22 cellular contexts compared by ENCODE assay signal in the genomic region with DNA sequence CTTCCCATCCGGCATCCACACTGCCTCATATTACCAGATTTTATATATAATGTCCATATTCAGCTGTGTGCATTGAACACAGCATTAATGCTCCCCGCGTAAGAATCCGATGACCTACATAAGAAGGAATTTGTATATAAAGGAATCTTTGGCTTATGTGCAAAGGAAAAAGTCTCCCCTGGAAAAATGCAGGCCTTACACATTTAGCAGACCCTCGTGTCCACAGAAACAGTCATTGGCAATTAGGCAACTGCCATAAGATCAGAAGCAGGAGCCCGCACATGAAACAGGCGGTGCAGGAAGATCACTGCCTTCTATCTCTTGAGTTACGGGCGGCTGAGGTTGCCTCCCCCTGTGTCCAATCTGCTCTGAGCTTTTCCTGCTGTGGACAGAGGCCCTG.
DNase-seq lines count a peak whose midpoint lies in the region; ATAC-seq and TF ChIP-seq lines count a peak whose summit lies in the region.
"Had no signal": no experiment of that assay in that cellular context is flagged by ENCODE, and none has a peak within 500 bp of the region (broad histone marks: within the 10 kb centered on the region; RNA-seq: fewer than 3 reads in every experiment).

No MANE protein-coding gene starts in this region.

- H2BK15ac ChIP-seq in mesenchymal stem cell (ENCODE audit: low read depth, poor library complexity, severe bottlenecking), result no peak overlapping the region

- H3K18ac ChIP-seq in mesenchymal stem cell (ENCODE audit: low read depth in 1 of 2, low read length in 2 of 2), result no peak overlapping the region

- H2BK5ac ChIP-seq in mesenchymal stem cell (ENCODE audit: low read depth, low read length, poor library complexity, severe bottlenecking), result no peak overlapping the region

- 19 to 20% methylated on average over 9 of the region's 9 CpGs for WGBS in GM23248 (ENCODE audit: low coverage in 1 of 2, low lambda C conversion rate in 2 of 2, missing lambda C conversion rate in 2 of 2), 2 experiments
- WGBS in mesenchymal stem cell, result 71% methylated on average over 5 of the region's 9 CpGs

- H2BK12ac ChIP-seq in mesenchymal stem cell (ENCODE audit: low read length in 2 of 2), result no peak overlapping the region

- no peaks in the 10 kb centered on the region for H4K20me1 ChIP-seq in GM23248 (ENCODE audit: insufficient read depth)
- H4K20me1 ChIP-seq in PC-3 (ENCODE audit: low read length), result no peaks in the 10 kb centered on the region
- H4K20me1 ChIP-seq: BLaER1 had no signal

- H4K91ac ChIP-seq in mesenchymal stem cell (ENCODE audit: low read length), result no peak overlapping the region

- H3K27me3 ChIP-seq in GM23248 (replicated peaks; ENCODE audit: insufficient read depth) (no peaks in the 10 kb centered on the region; the same call in 1 of the 2 replicates), mesenchymal stem cell (ENCODE audit: control insufficient read depth in 1 of 2, insufficient read depth in 1 of 2, low read length in 2 of 2) (peaks cover 0 to 7% of the 10 kb centered on the region in 2 experiments), PC-3 (ENCODE audit: low read length) (no peaks in the 10 kb centered on the region)
- H3K27me3 ChIP-seq: BLaER1, heart left ventricle, uterus had no signal

- no peak overlapping the region for H4K8ac ChIP-seq in mesenchymal stem cell (ENCODE audit: low read length)

- TF ChIP-seq CTCF in AG04449 (IDR thresholded peaks at IDR 0.05; ENCODE audit: insufficient read depth, low read length, missing control alignments), result no peak
- TF ChIP-seq CTCF in choroid plexus epithelial cell (conservative IDR thresholded peaks at IDR 0.05; ENCODE audit: low read depth, low read length), result no peak
- TF ChIP-seq CTCF in PC-3 (conservative IDR thresholded peaks at IDR 0.05; ENCODE audit: low read depth, low read length), result no peak

- intact Hi-C loops in PC-3 (cut with micrococcal nuclease), result no loop called here

- peak; percentile 24 for DNase-seq in AG04449 (ENCODE audit: low read depth, low spot score)
- DNase-seq in GM23248, result peak; percentile 3
- peak; percentile 15 for DNase-seq in choroid plexus epithelial cell (ENCODE audit: low read depth)
- peak; percentile 19 for DNase-seq in mesenchymal stem cell
- no peak for DNase-seq in activated T-cell treated with anti-CD3 and anti-CD28 coated beads for 4 hours
- DNase-seq in NK-92 (lab: John Stamatoyannopoulos, UW; ENCODE audit: unreplicated experiment), result no peak
- no peak for DNase-seq in A172 (ENCODE audit: low spot score)
- no peak for DNase-seq in PC-3
- DNase-seq: 8988T; activated CD8-positive, alpha-beta T cell treated with anti-CD3 and anti-CD28 coated beads for 36 hours; heart left ventricle; Kasumi-1; mesendoderm; MV-4-11; NCI-H1436 treated with DMSO at 0.1 percent for 48 hours; NCI-H748 treated with DMSO at 0.1 percent for 48 hours; occipital lobe; stimulated activated naive CD8-positive, alpha-beta T cell treated with anti-CD3 and anti-CD28 coated beads, Interleukin-15, amount 100 ng/mL, for 72 hours; uterus had no signal

- CTCF ChIA-PET in AG04449 (lab: Yijun Ruan, JAX) (interaction anchor here (1.6 kb wide), 1 partner anchor 400 kb away, joined by 3 read pairs; no protein-coding TSS in a partner anchor), PC-3 (lab: Charles Lee) (no interaction called here)

- no peak overlapping the region for H3K23ac ChIP-seq in mesenchymal stem cell (ENCODE audit: low read length in 2 of 2)

- H3K9me2 ChIP-seq in GM23248 (ENCODE audit: insufficient read depth) (no peaks in the 10 kb centered on the region), PC-3 (replicated peaks; ENCODE audit: low read length) (0 out of 2 replicates have a peak, but pooled peaks cover 4% of the 10 kb centered on the region)

- H3K14ac ChIP-seq in mesenchymal stem cell (ENCODE audit: low read length in 2 of 2), result no peak overlapping the region

- no peak overlapping the region for H3K4ac ChIP-seq in mesenchymal stem cell (ENCODE audit: low read depth in 1 of 2, low read length in 2 of 2)

- H3K4me2 ChIP-seq in GM23248 (ENCODE audit: unreplicated experiment) (no peak overlapping the region), mesenchymal stem cell (ENCODE audit: low read length, poor library complexity, severe bottlenecking) (no peak overlapping the region), PC-3 (ENCODE audit: low read length) (no peak overlapping the region)
- H3K4me2 ChIP-seq: BLaER1 had no signal

- no peaks in the 10 kb centered on the region for H3K36me3 ChIP-seq in GM23248 (ENCODE audit: low read depth)
- no peaks in the 10 kb centered on the region for H3K36me3 ChIP-seq in mesenchymal stem cell (ENCODE audit: control insufficient read depth in 1 of 2, insufficient read depth in 2 of 2, low read depth in 1 of 2, low read length in 2 of 2)
- H3K36me3 ChIP-seq in PC-3 (ENCODE audit: low read depth, low read length), result no peaks in the 10 kb centered on the region
- H3K36me3 ChIP-seq: BLaER1, heart left ventricle, uterus had no signal

- POLR2A ChIA-PET in AG04449 (lab: Yijun Ruan, JAX) (no interaction called here), PC-3 (lab: Charles Lee; ENCODE audit: unreplicated experiment) (no interaction called here)

- H3K9me3 ChIP-seq in GM23248 (ENCODE audit: low read depth) (no peaks in the 10 kb centered on the region), mesenchymal stem cell (ENCODE audit: control insufficient read depth, low read length) (no peaks in the 10 kb centered on the region), PC-3 (ENCODE audit: low read length) (no peaks in the 10 kb centered on the region)
- H3K9me3 ChIP-seq: BLaER1, heart left ventricle, uterus had no signal

- no peaks in the 10 kb centered on the region for H3K79me1 ChIP-seq in mesenchymal stem cell (replicated peaks; ENCODE audit: low read length, poor library complexity, severe bottlenecking)

- H3K27ac ChIP-seq in GM23248, result no peak overlapping the region
- no peak overlapping the region for H3K27ac ChIP-seq in mesenchymal stem cell (ENCODE audit: low read length, poor library complexity, severe bottlenecking)
- H3K27ac ChIP-seq in PC-3 (ENCODE audit: low read length), result no peak overlapping the region
- H3K27ac ChIP-seq: BLaER1, heart left ventricle, uterus had no signal

- H3K9ac ChIP-seq in GM23248 (no peak overlapping the region), mesenchymal stem cell (ENCODE audit: low read length) (no peak overlapping the region), PC-3 (ENCODE audit: low read length) (no peak overlapping the region)
- H3K9ac ChIP-seq: BLaER1 had no signal

- H2AFZ ChIP-seq in GM23248 (no peak overlapping the region), mesenchymal stem cell (ENCODE audit: low read depth, low read length) (no peak overlapping the region), PC-3 (ENCODE audit: low read length) (no peak overlapping the region)

- H3K4me1 ChIP-seq in GM23248 (ENCODE audit: insufficient read depth) (no peaks in the 10 kb centered on the region; the same call in 1 of the 2 replicates), mesenchymal stem cell (ENCODE audit: control insufficient read depth, insufficient read depth, low read depth, low read length) (no peaks in the 10 kb centered on the region), PC-3 (ENCODE audit: insufficient read depth, low read length) (no peaks in the 10 kb centered on the region)
- H3K4me1 ChIP-seq: BLaER1, heart left ventricle, uterus had no signal

- no peaks in the 10 kb centered on the region for H3F3A ChIP-seq in GM23248 (ENCODE audit: insufficient read depth)
- H3F3A ChIP-seq in PC-3 (ENCODE audit: low read length, unreplicated experiment), result no peaks in the 10 kb centered on the region

- in situ Hi-C loops in GM23248 (cut with MboI), result no loop called here

- no peak overlapping the region for H2BK120ac ChIP-seq in mesenchymal stem cell (ENCODE audit: low read depth, low read length)

- H2AK5ac ChIP-seq in mesenchymal stem cell (ENCODE audit: low read length, severe bottlenecking), result no peak overlapping the region

- no TSS peak for BruUV-seq in PC-3 (replicated peaks; lab: Mats Ljungman, UMichigan)

- H3K79me2 ChIP-seq in GM23248 (ENCODE audit: insufficient read depth) (no peaks in the 10 kb centered on the region), PC-3 (ENCODE audit: low read length) (no peaks in the 10 kb centered on the region)

- ATAC-seq in PC-3, result no peak
- ATAC-seq: activated CD8-positive, alpha-beta T cell treated with anti-CD3 and anti-CD28 coated beads for 36 hours; heart left ventricle; HepG2; left lobe of liver; stimulated activated naive CD8-positive, alpha-beta T cell treated with anti-CD3 and anti-CD28 coated beads, Interleukin-15, amount 100 ng/mL, for 72 hours had no signal

- no peak overlapping the region for H3K4me3 ChIP-seq in AG04449 (ENCODE audit: low read depth, low read length)
- H3K4me3 ChIP-seq in GM23248, result no peak overlapping the region
- no peak overlapping the region for H3K4me3 ChIP-seq in choroid plexus epithelial cell (ENCODE audit: low read depth, low read length)
- H3K4me3 ChIP-seq in mesenchymal stem cell (ENCODE audit: insufficient read depth in 1 of 2, low read depth in 1 of 2, low read length in 2 of 2), result no peak overlapping the region
- H3K4me3 ChIP-seq in PC-3 (ENCODE audit: low read length), result no peak overlapping the region
- H3K4me3 ChIP-seq: BLaER1, heart left ventricle, uterus had no signal

Comparison
In these comparisons a context has a peak if more than half of its experiments do, and no peak if none do; other contexts are left out.
1. DNase-seq: peak in AG04449 (single experiment), GM23248 (single experiment), choroid plexus epithelial cell (single experiment) and mesenchymal stem cell (single experiment); none in activated T-cell treated with anti-CD3 and anti-CD28 coated beads for 4 hours (single experiment), NK-92 (single experiment), A172 (single experiment) and PC-3 (single experiment).